ENCODE assay signal across 23 cellular contexts in genomic region chr11:43177938-43178337, GRCh38.
"Had no signal": no experiment of that assay in that cellular context is flagged by ENCODE, and none has a peak within 500 bp of the region (broad histone marks: within the 10 kb centered on the region; RNA-seq: fewer than 3 reads in every experiment).

No MANE protein-coding gene starts in this region.

- H3K27ac ChIP-seq: colonic mucosa, coronary artery, dorsolateral prefrontal cortex, epithelial cell of prostate, esophagus muscularis mucosa, esophagus squamous epithelium, foreskin keratinocyte, gastrocnemius medialis, gastroesophageal sphincter, heart left ventricle, heart right ventricle had no signal

- H3K27me3 ChIP-seq: colonic mucosa, dorsolateral prefrontal cortex, esophagus muscularis mucosa, esophagus squamous epithelium, foreskin keratinocyte, gastrocnemius medialis, gastroesophageal sphincter, heart left ventricle, heart right ventricle had no signal

- DNase-seq: colonic mucosa; cortex of kidney; dermis blood vessel endothelial cell; dorsolateral prefrontal cortex; effector CD4-positive, alpha-beta T cell; effector CD8-positive, alpha-beta T cell; effector memory CD4-positive, alpha-beta T cell; effector memory CD8-positive, alpha-beta T cell; endodermal cell; erythroblast; esophagus squamous epithelium; foreskin fibroblast; foreskin keratinocyte; foreskin melanocyte; gastrocnemius medialis; glutamatergic neuron; head of caudate nucleus; heart left ventricle; heart right ventricle had no signal

- H3K36me3 ChIP-seq: colonic mucosa, esophagus muscularis mucosa, esophagus squamous epithelium, gastrocnemius medialis, gastroesophageal sphincter, heart left ventricle, heart right ventricle had no signal

- H3K9me3 ChIP-seq: colonic mucosa, esophagus muscularis mucosa, esophagus squamous epithelium, gastrocnemius medialis, gastroesophageal sphincter, heart left ventricle, heart right ventricle had no signal

- H3K4me3 ChIP-seq: colonic mucosa, coronary artery, dorsolateral prefrontal cortex, esophagus muscularis mucosa, esophagus squamous epithelium, gastrocnemius medialis, gastroesophageal sphincter, heart left ventricle, heart right ventricle had no signal

- H3K4me1 ChIP-seq: colonic mucosa, esophagus muscularis mucosa, esophagus squamous epithelium, foreskin keratinocyte, gastrocnemius medialis, gastroesophageal sphincter, heart left ventricle, heart right ventricle had no signal
